8 cellular contexts compared by ENCODE assay signal in genomic region chr2:39379643-39380524, GRCh38. TPM values are rescaled to one million over a fixed set of nuclear protein-coding genes. Genes with fewer than 3 reads are reported as not detected.
DNase-seq lines count a peak whose midpoint lies in the region; ATAC-seq, FAIRE-seq and TF ChIP-seq lines count a peak whose summit lies in the region.

No MANE protein-coding gene starts in this region.

- peaks cover 2 to 3% (median 3%) of the 10 kb centered on the region in 4 donors for H3K36me3 ChIP-seq in liver (ENCODE audit: control insufficient read depth in 4 of 4, insufficient read depth in 3 of 4, low read depth in 1 of 4, low read length in 3 of 4)

- DNase-seq in Daoy (ENCODE audit: low read depth) (peak; percentile 28), GM20000 (ENCODE audit: low spot score) (peak; percentile 33), NCI-H774 (lab: John Stamatoyannopoulos, UW) (peak; percentile 30), cerebellar cortex (ENCODE audit: low spot score) (peak; percentile 93), urothelium cell line (ENCODE audit: low spot score) (peak; percentile 31)
- no peak for DNase-seq in stimulated activated CD8-positive, alpha-beta memory T cell treated with anti-CD3 and anti-CD28 coated beads, Interleukin-4, amount 100 ng/mL, for 48 hours

- H3K4me1 ChIP-seq in liver (ENCODE audit: control insufficient read depth in 4 of 4, insufficient read depth in 4 of 4, low read length in 3 of 4) = peaks cover 3 to 22% (median 5%) of the 10 kb centered on the region in 4 donors

- H3K9ac ChIP-seq in liver (ENCODE audit: low read depth in 1 of 2, low read length in 2 of 2) = peak overlapping the region in 1 of 2 donors; percentile 33

- TF ChIP-seq CTCF in GM20000 (IDR thresholded peaks at IDR 0.05; ENCODE audit: extremely low read depth, missing control alignments) = peak; percentile 24
- peak; percentile 64 for TF ChIP-seq CTCF in liver (IDR thresholded peaks at IDR 0.05; ENCODE audit: low read depth, low read length, missing input control)

- TF ChIP-seq RAD21 in liver (IDR thresholded peaks at IDR 0.05) = peak; percentile 83 to 88

- H3K27me3 ChIP-seq in liver (ENCODE audit: control insufficient read depth in 4 of 4, insufficient read depth in 4 of 4, low read length in 3 of 4) = no peaks in the 10 kb centered on the region

- peak; percentile 62 for ATAC-seq in HG03521 (IDR thresholded peaks at IDR 0.05; ENCODE audit: unreplicated experiment)

- FAIRE-seq in urothelium cell line (lab: Jason Lieb, UNC) = no peak

- peak overlapping the region in 1 of 2 donors; percentile 5 for H3K27ac ChIP-seq in liver (ENCODE audit: low read depth in 1 of 2, low read length in 2 of 2)

- no peak overlapping the region for H3K4me3 ChIP-seq in liver (ENCODE audit: low read depth in 1 of 3, low read length in 3 of 3)

- no peaks in the 10 kb centered on the region for H3K9me3 ChIP-seq in liver (ENCODE audit: control insufficient read depth in 4 of 4, low read length in 3 of 4)

TF ChIP-seq in liver, 16 proteins besides CTCF, POLR2A, EP300 and RAD21:
- TF ChIP-seq YY1 (IDR thresholded peaks at IDR 0.05) = peak; percentile 94
- TF ChIP-seq, protein P1, sequence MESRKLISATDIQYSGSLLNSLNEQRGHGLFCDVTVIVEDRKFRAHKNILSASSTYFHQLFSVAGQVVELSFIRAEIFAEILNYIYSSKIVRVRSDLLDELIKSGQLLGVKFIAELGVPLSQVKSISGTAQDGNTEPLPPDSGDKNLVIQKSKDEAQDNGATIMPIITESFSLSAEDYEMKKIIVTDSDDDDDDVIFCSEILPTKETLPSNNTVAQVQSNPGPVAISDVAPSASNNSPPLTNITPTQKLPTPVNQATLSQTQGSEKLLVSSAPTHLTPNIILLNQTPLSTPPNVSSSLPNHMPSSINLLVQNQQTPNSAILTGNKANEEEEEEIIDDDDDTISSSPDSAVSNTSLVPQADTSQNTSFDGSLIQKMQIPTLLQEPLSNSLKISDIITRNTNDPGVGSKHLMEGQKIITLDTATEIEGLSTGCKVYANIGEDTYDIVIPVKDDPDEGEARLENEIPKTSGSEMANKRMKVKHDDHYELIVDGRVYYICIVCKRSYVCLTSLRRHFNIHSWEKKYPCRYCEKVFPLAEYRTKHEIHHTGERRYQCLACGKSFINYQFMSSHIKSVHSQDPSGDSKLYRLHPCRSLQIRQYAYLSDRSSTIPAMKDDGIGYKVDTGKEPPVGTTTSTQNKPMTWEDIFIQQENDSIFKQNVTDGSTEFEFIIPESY (IDR thresholded peaks at IDR 0.05) = no peak
- TF ChIP-seq HNF4A (conservative IDR thresholded peaks at IDR 0.05) = peak in 1 of 2 donors; percentile 22
- TF ChIP-seq REST (IDR thresholded peaks at IDR 0.05) = no peak
- TF ChIP-seq EGR1 (IDR thresholded peaks at IDR 0.05; ENCODE audit: low read depth in 2 of 2) = no peak
- TF ChIP-seq HNF4G (IDR thresholded peaks at IDR 0.05) = no peak
- TF ChIP-seq SP1 (IDR thresholded peaks at IDR 0.05) = peak; percentile 59
- TF ChIP-seq NR2F2 (IDR thresholded peaks at IDR 0.05) = no peak
- no peak for TF ChIP-seq TAF1 (conservative IDR thresholded peaks at IDR 0.05)
- TF ChIP-seq, protein P2, sequence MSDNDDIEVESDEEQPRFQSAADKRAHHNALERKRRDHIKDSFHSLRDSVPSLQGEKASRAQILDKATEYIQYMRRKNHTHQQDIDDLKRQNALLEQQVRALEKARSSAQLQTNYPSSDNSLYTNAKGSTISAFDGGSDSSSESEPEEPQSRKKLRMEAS (IDR thresholded peaks at IDR 0.05) = no peak
- TF ChIP-seq JUND (IDR thresholded peaks at IDR 0.05) = no peak
- TF ChIP-seq ATF3 (IDR thresholded peaks at IDR 0.05) = no peak
- peak in 1 of 2 donors; percentile 40 for TF ChIP-seq RXRA (IDR thresholded peaks at IDR 0.05)
- no peak for TF ChIP-seq GABPA (IDR thresholded peaks at IDR 0.05 in 1 of 2, conservative IDR thresholded peaks at IDR 0.05 in 1 of 2)
- TF ChIP-seq FOXA1 (IDR thresholded peaks at IDR 0.05) = peak; percentile 34
- TF ChIP-seq FOXA2 (IDR thresholded peaks at IDR 0.05) = peak; percentile 80

RNA-seq across cellular contexts. Expression of gene MAP4K3, which starts 57.2 kb away (rescaled TPM):
- 29.9 and 42.5 TPM in 2 replicates for total RNA-seq in Daoy (2014; rRNA removed; shearing (Covaris generic))
- 10 to 100 TPM; 14.5 to 23.8 TPM for total RNA-seq in liver
- 1 to 10 TPM; 6.2 to 7.3 TPM for polyA plus RNA-seq in liver
